ENCODE assay signal across 8 cellular contexts in the genomic region with DNA sequence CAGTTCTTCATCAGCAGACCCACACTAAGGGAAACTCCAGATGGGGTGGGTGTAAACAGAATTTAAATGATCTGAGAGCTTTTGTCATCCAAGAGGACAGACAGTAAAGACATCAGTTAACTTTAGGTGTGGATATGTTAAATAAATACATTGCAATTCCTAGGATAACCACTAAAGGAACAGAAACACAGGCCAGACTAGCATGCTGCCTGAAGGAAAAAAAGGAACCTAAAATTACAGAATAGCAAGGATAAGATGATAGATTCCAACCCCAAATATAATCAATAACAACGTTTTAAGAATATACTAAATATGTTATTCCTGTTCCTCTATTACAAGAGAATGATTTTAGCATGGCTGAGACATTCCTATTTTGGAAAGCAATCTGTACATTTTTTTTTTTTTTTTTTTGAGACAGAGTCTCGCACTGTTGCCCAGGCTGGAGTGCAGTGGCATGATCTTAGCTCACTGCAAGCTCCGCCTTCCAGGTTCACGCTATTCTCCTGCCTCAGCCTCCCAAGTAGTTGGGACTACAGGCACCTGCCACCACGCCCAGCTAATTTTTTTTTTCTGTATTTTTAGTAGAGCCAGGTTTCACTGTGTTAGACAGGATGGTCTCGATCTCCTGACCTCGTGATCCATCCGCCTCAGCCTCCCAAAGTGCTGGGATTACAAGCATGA. TPM values are rescaled to one million over a fixed set of nuclear protein-coding genes. Genes with fewer than 3 reads are reported as not detected.
DNase-seq lines count a peak whose midpoint lies in the region; FAIRE-seq and TF ChIP-seq lines count a peak whose summit lies in the region.
"Not testable (repeated sequence)": the region's sequence is repeated elsewhere in the genome, so short reads cannot be mapped to it uniquely, and the experiment has no call there.

No MANE protein-coding gene starts in this region.

- not testable (repeated sequence) for H3K4me1 Mint-ChIP-seq in nephron

- H3K27me3 Mint-ChIP-seq in nephron (ENCODE audit: low read depth) = not testable (repeated sequence)

- H3K27ac Mint-ChIP-seq in nephron = not testable (repeated sequence)

- not testable (repeated sequence) for H3K4me3 ChIP-seq in astrocyte of the spinal cord (ENCODE audit: low read depth, low read length); fibroblast of villous mesenchyme (ENCODE audit: low read depth, low read length)

- peak; percentile 54 for FAIRE-seq in A204.1 (lab: Jason Lieb, UNC)
- FAIRE-seq in HTR-8/SVneo (lab: Jason Lieb, UNC) = not testable (repeated sequence)

- H3K9me3 Mint-ChIP-seq in nephron = not testable (repeated sequence)

- in situ Hi-C loops in astrocyte of the spinal cord (cut with HindIII; ENCODE audit: low sequenced_read_pairs) = not testable (repeated sequence)

- DNase-seq in DMS114 treated with DMSO at 0.1 percent for 48 hours (lab: John Stamatoyannopoulos, UW; ENCODE audit: unreplicated experiment) (peak; percentile 60), HTR-8/SVneo (ENCODE audit: insufficient read length, low spot score) (peak; percentile 41), NCI-H2171 treated with DMSO at 0.1 percent for 48 hours (lab: John Stamatoyannopoulos, UW) (peak; percentile 50), SHP77 (lab: John Stamatoyannopoulos, UW) (peak; percentile 1 to 10), astrocyte of the spinal cord (ENCODE audit: low read depth, low spot score) (peak; percentile 15)
- not testable (repeated sequence) for DNase-seq in fibroblast of villous mesenchyme (ENCODE audit: low read depth)

- not testable (repeated sequence) for H3K36me3 Mint-ChIP-seq in nephron (ENCODE audit: low read depth)

- TF ChIP-seq CTCF in astrocyte of the spinal cord (IDR thresholded peaks at IDR 0.05; ENCODE audit: low read depth, low read length) (peak; percentile 31), fibroblast of villous mesenchyme (IDR thresholded peaks at IDR 0.05; ENCODE audit: insufficient read depth, low read depth, low read length) (peak; percentile 46), nephron (IDR thresholded peaks at IDR 0.05; ENCODE audit: unreplicated experiment in 3 of 3) (peak; percentile 24 to 31 (median 26))

- H3K4me3 Mint-ChIP-seq in nephron = not testable (repeated sequence)

RNA-seq across cellular contexts. Expression of a gene that starts 45.0 kb away (rescaled TPM):
- 35.4 and 57.4 TPM in 2 replicates for total RNA-seq in fibroblast of villous mesenchyme
